Comparison of ENCODE assay signal across 19 cellular contexts in the genomic region with DNA sequence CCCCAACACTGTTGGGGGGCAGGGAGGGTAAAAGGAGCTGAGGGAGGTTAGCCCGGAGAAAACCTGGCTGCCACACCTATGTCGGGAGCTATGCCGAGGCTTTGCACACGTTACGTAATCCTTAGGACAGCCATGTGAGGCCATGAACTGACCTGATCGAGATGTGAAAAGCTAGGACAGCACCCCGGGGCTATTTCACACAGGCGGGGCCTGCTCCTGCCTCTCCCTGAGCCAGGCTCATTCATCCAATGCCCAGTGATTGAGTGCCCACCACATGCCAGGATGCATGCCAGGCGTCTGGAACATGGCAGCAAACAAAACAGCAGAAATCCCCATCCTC. TPM values are rescaled to one million over a fixed set of nuclear protein-coding genes. Genes with fewer than 3 reads are reported as not detected.
DNase-seq lines count a peak whose midpoint lies in the region; ATAC-seq and TF ChIP-seq lines count a peak whose summit lies in the region.
"Had no signal": no experiment of that assay in that cellular context is flagged by ENCODE, and none has a peak within 500 bp of the region (broad histone marks: within the 10 kb centered on the region; RNA-seq: fewer than 3 reads in every experiment).

No MANE protein-coding gene starts in this region.

- no peak overlapping the region for H3K9ac ChIP-seq in neuronal stem cell (ENCODE audit: low read depth, low read length, poor library complexity)

- no peak overlapping the region for H3K4ac ChIP-seq in neuronal stem cell (ENCODE audit: low read length)

- CTCF ChIA-PET in Caco-2 (lab: Charles Lee): interaction anchor here (0.6 to 1.5 kb wide), 5 partner anchors 16 to 1843 kb away, joined by 3 to 8 read pairs (median 4); no protein-coding TSS in a partner anchor

- H3K36me3 ChIP-seq in Caco-2 (ENCODE audit: control insufficient read depth, insufficient read depth, low read length) (no peaks in the 10 kb centered on the region), RWPE2 (ENCODE audit: low read depth) (no peaks in the 10 kb centered on the region), neuronal stem cell (replicated peaks in 1 of 2; ENCODE audit: control insufficient read depth in 2 of 2, insufficient read depth in 2 of 2, low read length in 2 of 2) (no peaks in the 10 kb centered on the region), esophagus muscularis mucosa (no peaks in the 10 kb centered on the region)
- H3K36me3 ChIP-seq: brain microvascular endothelial cell had no signal

- H3K9me3 ChIP-seq in Caco-2: no peaks in the 10 kb centered on the region
- H3K9me3 ChIP-seq in RWPE2 (ENCODE audit: severe bottlenecking): no peaks in the 10 kb centered on the region
- H3K9me3 ChIP-seq in neuronal stem cell (replicated peaks in 1 of 2; ENCODE audit: control insufficient read depth in 2 of 2, insufficient read depth in 1 of 2, low read depth in 1 of 2, low read length in 2 of 2): no peaks in the 10 kb centered on the region
- H3K9me3 ChIP-seq in esophagus muscularis mucosa: no peaks in the 10 kb centered on the region

- H3K27ac ChIP-seq in RWPE2 (ENCODE audit: poor library complexity, severe bottlenecking) (no peak overlapping the region), neuronal stem cell (replicated peaks; ENCODE audit: low read length) (no peak overlapping the region), esophagus muscularis mucosa (replicated peaks in 1 of 4) (no peak overlapping the region)
- H3K27ac ChIP-seq: brain microvascular endothelial cell had no signal

- peak overlapping the region; percentile 83 for H2AK5ac ChIP-seq in neuronal stem cell (ENCODE audit: low read depth, low read length)

- intact Hi-C loops in Caco-2 (cut with micrococcal nuclease; ENCODE audit: unreplicated experiment) (loop anchor here (2.0 kb wide), 1 partner anchor 15 kb away; no protein-coding TSS in a partner anchor), esophagus muscularis mucosa (cut with DNase I) (no loop called here)

- no CpG with 5 or more reads among the region's 9 CpGs for WGBS in neuronal stem cell (ENCODE audit: extremely low coverage in 2 of 2, insufficient read length in 2 of 2, insufficient replicate concordance in 1 of 2), 2 donors
- 83% methylated on average over 9 of the region's 9 CpGs for WGBS in esophagus muscularis mucosa

- no peaks in the 10 kb centered on the region for H3K79me1 ChIP-seq in neuronal stem cell (ENCODE audit: low read depth, low read length)

- peak overlapping the region; percentile 55 for H3K18ac ChIP-seq in neuronal stem cell (ENCODE audit: low read length)

- ATAC-seq in RWPE2 (ENCODE audit: low read depth): peak; percentile 53
- ATAC-seq: activated CD8-positive, alpha-beta T cell treated with anti-CD3 and anti-CD28 coated beads for 36 hours; activated T-cell treated with anti-CD3 and anti-CD28 coated beads, Interleukin-2, amount 50 U/mL, for 72 hours had no signal

- H3K36me3 Mint-ChIP-seq in Caco-2 (ENCODE audit: insufficient read depth, unreplicated experiment): peaks cover 15% of the 10 kb centered on the region
- H3K36me3 Mint-ChIP-seq: activated naive CD8-positive, alpha-beta T cell treated with anti-CD3 and anti-CD28 coated beads for 36 hours; IgD-negative memory B cell; WTC11 had no signal

- H3K4me1 Mint-ChIP-seq in Caco-2 (ENCODE audit: low read depth, unreplicated experiment): peaks cover 19% of the 10 kb centered on the region

- no peak overlapping the region for H3K4me2 ChIP-seq in neuronal stem cell (ENCODE audit: insufficient read depth, low read length, poor library complexity, severe bottlenecking)

- H3K23ac ChIP-seq in neuronal stem cell (ENCODE audit: low read depth, low read length, poor library complexity): peak overlapping the region; percentile 60

- no peak for TF ChIP-seq EP300 in esophagus muscularis mucosa (IDR thresholded peaks at IDR 0.05)

- no peaks in the 10 kb centered on the region for H3K9me3 Mint-ChIP-seq in Caco-2 (ENCODE audit: unreplicated experiment)
- H3K9me3 Mint-ChIP-seq: activated CD8-positive, alpha-beta T cell treated with anti-CD3 and anti-CD28 coated beads for 36 hours; activated naive CD8-positive, alpha-beta T cell treated with anti-CD3 and anti-CD28 coated beads for 36 hours; activated T-cell treated with anti-CD3 and anti-CD28 coated beads, Interleukin-2, amount 50 U/mL, for 72 hours; CD8-positive, alpha-beta memory T cell; IgD-negative memory B cell; WTC11 had no signal

- no peak overlapping the region for H2BK120ac ChIP-seq in neuronal stem cell (ENCODE audit: low read depth, low read length)

- BruUV-seq in Caco-2 (replicated peaks; lab: Mats Ljungman, UMichigan): no TSS peak

- TF ChIP-seq CTCF in Caco-2 (IDR thresholded peaks at IDR 0.05; ENCODE audit: insufficient read depth in 1 of 2, low read depth in 1 of 2, low read length in 1 of 2, severe bottlenecking in 1 of 2, unreplicated experiment in 1 of 2) (no peak), RWPE2 (IDR thresholded peaks at IDR 0.05; ENCODE audit: poor library complexity, severe bottlenecking) (no peak), esophagus muscularis mucosa (IDR thresholded peaks at IDR 0.05) (no peak)

- H2AFZ ChIP-seq in neuronal stem cell (ENCODE audit: low read length): no peak overlapping the region

- H3K4me1 ChIP-seq in Caco-2: peaks cover 30% of the 10 kb centered on the region
- peaks cover 27% of the 10 kb centered on the region for H3K4me1 ChIP-seq in RWPE2 (ENCODE audit: insufficient read depth, poor library complexity, severe bottlenecking)
- H3K4me1 ChIP-seq in neuronal stem cell (ENCODE audit: control insufficient read depth in 2 of 2, insufficient read depth in 1 of 2, low read depth in 1 of 2, low read length in 2 of 2): peaks cover 20 to 29% of the 10 kb centered on the region in 2 donors
- peaks cover 13 to 22% (median 18%) of the 10 kb centered on the region in 4 donors for H3K4me1 ChIP-seq in esophagus muscularis mucosa

- no peak overlapping the region for H3K14ac ChIP-seq in neuronal stem cell (ENCODE audit: low read length)

- H3K27me3 ChIP-seq in Caco-2 (replicated peaks; ENCODE audit: control insufficient read depth, insufficient read depth, low read length) (no peaks in the 10 kb centered on the region), RWPE2 (ENCODE audit: insufficient read depth, poor library complexity, severe bottlenecking) (no peaks in the 10 kb centered on the region), neuronal stem cell (ENCODE audit: control insufficient read depth in 3 of 3, insufficient read depth in 3 of 3, low read depth in 1 of 3, low read length in 3 of 3) (no peaks in the 10 kb centered on the region), esophagus muscularis mucosa (no peaks in the 10 kb centered on the region)
- H3K27me3 ChIP-seq: brain microvascular endothelial cell, dorsolateral prefrontal cortex had no signal

- H4K91ac ChIP-seq in neuronal stem cell (ENCODE audit: low read depth, low read length, poor library complexity): no peak overlapping the region

- POLR2A ChIA-PET in Caco-2 (lab: Charles Lee): interaction anchor here (0.5 to 1.5 kb wide), 2 partner anchors 326 to 829 kb away, joined by 3 read pairs; partner anchors contain the start of genes CLIC4 and RSRP1

- no peak overlapping the region for H2BK12ac ChIP-seq in neuronal stem cell (ENCODE audit: low read length)

- H3K27me3 Mint-ChIP-seq in Caco-2 (ENCODE audit: insufficient read depth, unreplicated experiment): no peaks in the 10 kb centered on the region
- H3K27me3 Mint-ChIP-seq: activated CD8-positive, alpha-beta T cell treated with anti-CD3 and anti-CD28 coated beads for 36 hours; activated naive CD8-positive, alpha-beta T cell treated with anti-CD3 and anti-CD28 coated beads for 36 hours; CD8-positive, alpha-beta memory T cell had no signal

- peak overlapping the region; percentile 87 for H3K27ac Mint-ChIP-seq in Caco-2 (ENCODE audit: unreplicated experiment)
- H3K27ac Mint-ChIP-seq: activated CD8-positive, alpha-beta T cell treated with anti-CD3 and anti-CD28 coated beads for 36 hours; activated naive CD8-positive, alpha-beta T cell treated with anti-CD3 and anti-CD28 coated beads for 36 hours; activated T-cell treated with anti-CD3 and anti-CD28 coated beads, Interleukin-2, amount 50 U/mL, for 72 hours; WTC11 had no signal

- H2BK5ac ChIP-seq in neuronal stem cell (ENCODE audit: low read length): no peak overlapping the region

- no peak overlapping the region for H4K8ac ChIP-seq in neuronal stem cell (ENCODE audit: low read depth, low read length)

- TF ChIP-seq POLR2A in esophagus muscularis mucosa (IDR thresholded peaks at IDR 0.05; ENCODE audit: low read depth): no peak

- DNase-seq in Caco-2 (peak; percentile 82 to 93), RWPE2 (ENCODE audit: low spot score) (no peak), islet precursor cell (peak; percentile 52), neuronal stem cell (ENCODE audit: low spot score) (no peak), esophagus muscularis mucosa (ENCODE audit: extremely low spot score) (no peak), NCI-H446 (lab: John Stamatoyannopoulos, UW) (no peak), RKO (ENCODE audit: low spot score) (no peak)
- DNase-seq in activated CD4-positive, alpha-beta T cell treated with anti-CD3 and anti-CD28 coated beads, Interleukin-2, amount 50 U/mL, for 1 hour: no peak
- DNase-seq: activated CD8-positive, alpha-beta T cell treated with anti-CD3 and anti-CD28 coated beads for 36 hours; activated naive CD8-positive, alpha-beta T cell treated with anti-CD3 and anti-CD28 coated beads for 36 hours; activated T-cell treated with anti-CD3 and anti-CD28 coated beads, Interleukin-2, amount 50 U/mL, for 72 hours; brain microvascular endothelial cell; CD8-positive, alpha-beta memory T cell; midbrain; NK-92 treated with Interleukin-12 subunit alpha and Interleukin-12 subunit beta, amount 100 ng/mL, for 24 hours; stimulated activated CD4-positive, alpha-beta T cell treated with anti-CD3 and anti-CD28 coated beads, Interleukin-4, amount 100 ng/mL, for 1 hour had no signal

- H3K4me3 Mint-ChIP-seq in Caco-2 (ENCODE audit: unreplicated experiment): peak overlapping the region; percentile 44
- H3K4me3 Mint-ChIP-seq: activated CD8-positive, alpha-beta T cell treated with anti-CD3 and anti-CD28 coated beads for 36 hours; activated T-cell treated with anti-CD3 and anti-CD28 coated beads, Interleukin-2, amount 50 U/mL, for 72 hours; IgD-negative memory B cell; WTC11 had no signal

- no peak overlapping the region for H3K4me3 ChIP-seq in Caco-2 (ENCODE audit: low read depth, low read length)
- no peak overlapping the region for H3K4me3 ChIP-seq in RWPE2 (ENCODE audit: severe bottlenecking)
- H3K4me3 ChIP-seq in neuronal stem cell (ENCODE audit: low read length in 2 of 2): no peak overlapping the region
- no peak overlapping the region for H3K4me3 ChIP-seq in esophagus muscularis mucosa
- H3K4me3 ChIP-seq: dorsolateral prefrontal cortex had no signal

- peak overlapping the region; percentile 32 for H2BK15ac ChIP-seq in neuronal stem cell (ENCODE audit: low read length)

RNA-seq across cellular contexts. Expression of gene LDLRAP1, which starts 30.2 kb away (rescaled TPM):
- total RNA-seq in Caco-2 (2022): 14.5 TPM in 2 replicates
- polyA plus RNA-seq in neuronal stem cell (2013, experiment 1 of 2): 5.0 TPM
- polyA plus RNA-seq in neuronal stem cell (2013, experiment 2 of 2): 5.4 TPM
- total RNA-seq in esophagus muscularis mucosa: 10 to 100 TPM; 12.6 to 21.2 (median 16.3) TPM

RNA-seq across cellular contexts. Expression of gene MAN1C1, which starts 43.0 kb away (rescaled TPM):
- total RNA-seq in Caco-2 (2022) (2.7 and 3.5 TPM in 2 replicates), esophagus muscularis mucosa (10 to 100 TPM; 20.2 to 22.8 (median 20.7) TPM)
- 7.3 TPM for polyA plus RNA-seq in neuronal stem cell (2013, experiment 1 of 2)
- 7.1 TPM for polyA plus RNA-seq in neuronal stem cell (2013, experiment 2 of 2)

Comparison
In these comparisons a context has a peak if more than half of its experiments do, and no peak if none do; other contexts are left out.
1. DNase-seq: peak in Caco-2 (2 of 2) and islet precursor cell (single experiment); none in RWPE2 (single experiment), neuronal stem cell (single experiment), esophagus muscularis mucosa (single experiment), NCI-H446 (0 of 2), RKO (single experiment) and activated CD4-positive, alpha-beta T cell treated with anti-CD3 and anti-CD28 coated beads, Interleukin-2, amount 50 U/mL, for 1 hour (single experiment).